17 cellular contexts compared by ENCODE assay signal in the genomic region with DNA sequence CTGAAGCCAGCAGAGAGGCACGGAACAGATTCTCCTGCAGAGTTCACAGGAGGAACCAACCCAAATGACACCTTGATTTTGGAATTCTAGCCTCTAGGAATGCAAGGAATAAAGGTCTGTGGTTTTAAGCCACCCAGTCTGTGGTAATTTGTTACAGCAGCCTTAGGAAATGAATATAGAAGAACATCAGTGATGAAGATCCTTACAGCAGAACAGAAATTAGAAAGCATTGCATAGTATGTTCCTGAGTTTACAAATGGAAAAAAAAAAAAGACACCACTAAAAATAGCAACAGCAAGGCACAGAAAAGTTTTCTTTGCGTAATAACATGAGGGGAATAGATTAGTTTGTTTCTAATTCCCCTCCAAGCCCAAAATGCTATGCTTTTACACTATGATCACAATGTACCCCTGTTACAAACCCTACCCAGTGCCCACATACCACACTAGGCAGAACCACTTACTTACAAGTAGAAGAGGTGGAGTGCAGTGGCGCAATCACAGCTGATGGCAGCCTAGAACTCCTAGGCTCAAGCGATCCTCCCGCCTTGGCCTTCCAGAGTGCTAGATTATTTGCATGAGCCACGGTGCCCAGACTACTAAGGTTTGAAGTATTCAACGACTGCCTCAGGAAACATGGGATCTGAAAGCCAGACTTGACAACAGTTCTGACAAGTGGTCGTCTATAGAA.
"Had no signal": no experiment of that assay in that cellular context is flagged by ENCODE, and none has a peak within 500 bp of the region (broad histone marks: within the 10 kb centered on the region; RNA-seq: fewer than 3 reads in every experiment).

No MANE protein-coding gene starts in this region.

- H3K27me3 Mint-ChIP-seq: activated CD8-positive, alpha-beta memory T cell treated with anti-CD3 and anti-CD28 coated beads, Interleukin-2, amount 10 ng/mL, durations not matched to agents 7 days and 5 days; activated naive CD4-positive, alpha-beta T cell treated with anti-CD3 and anti-CD28 coated beads, Interleukin-2, amount 50 U/mL, for 24 hours; activated T-cell treated with anti-CD3 and anti-CD28 coated beads, Interleukin-2, amount 50 U/mL, for 24 hours; stimulated activated naive CD8-positive, alpha-beta T cell treated with anti-CD3 and anti-CD28 coated beads, Interleukin-15, amount 100 ng/mL, for 72 hours had no signal

- ATAC-seq: activated CD4-positive, CD25-positive, alpha-beta regulatory T cell treated with anti-CD3 and anti-CD28 coated beads, Interleukin-2, amount 50 U/mL, for 24 hours; activated CD8-positive, alpha-beta memory T cell treated with anti-CD3 and anti-CD28 coated beads, Interleukin-2, amount 10 ng/mL, durations not matched to agents 7 days and 5 days; stimulated activated naive CD8-positive, alpha-beta T cell treated with anti-CD3 and anti-CD28 coated beads, Interleukin-15, amount 100 ng/mL, for 72 hours had no signal

- H3K27me3 ChIP-seq: esophagus squamous epithelium, testis had no signal

- DNase-seq: activated CD4-positive, alpha-beta T cell treated with anti-CD3 and anti-CD28 coated beads, Interleukin-2, amount 50 U/mL, for 4 hours; activated CD8-positive, alpha-beta memory T cell treated with anti-CD3 and anti-CD28 coated beads, Interleukin-2, amount 10 ng/mL, durations not matched to agents 7 days and 5 days; activated effector memory CD4-positive, alpha-beta T cell treated with Interleukin-2 at 50 U/mL for 16 hours; activated T-cell treated with anti-CD3 and anti-CD28 coated beads, Interleukin-2, amount 50 U/mL, for 24 hours; esophagus squamous epithelium; foreskin melanocyte; retina; stimulated activated CD4-positive, alpha-beta T cell treated with anti-CD3 and anti-CD28 coated beads, Interleukin-15, amount 100 ng/mL, for 24 hours; stimulated activated CD4-positive, alpha-beta T cell treated with anti-CD3 and anti-CD28 coated beads, Interleukin-4, amount 100 ng/mL, for 24 hours; stimulated activated naive CD8-positive, alpha-beta T cell treated with anti-CD3 and anti-CD28 coated beads, Interleukin-15, amount 100 ng/mL, for 72 hours; testis had no signal

- H3K9me3 Mint-ChIP-seq: activated naive CD4-positive, alpha-beta T cell treated with anti-CD3 and anti-CD28 coated beads, Interleukin-2, amount 50 U/mL, for 24 hours; activated T-cell treated with anti-CD3 and anti-CD28 coated beads, Interleukin-2, amount 50 U/mL, for 24 hours; stimulated activated naive CD8-positive, alpha-beta T cell treated with anti-CD3 and anti-CD28 coated beads, Interleukin-15, amount 100 ng/mL, for 72 hours had no signal

- H3K27ac Mint-ChIP-seq: activated CD8-positive, alpha-beta memory T cell treated with anti-CD3 and anti-CD28 coated beads, Interleukin-2, amount 10 ng/mL, durations not matched to agents 7 days and 5 days; activated naive CD4-positive, alpha-beta T cell treated with anti-CD3 and anti-CD28 coated beads, Interleukin-2, amount 50 U/mL, for 24 hours; activated T-cell treated with anti-CD3 and anti-CD28 coated beads, Interleukin-2, amount 50 U/mL, for 24 hours; stimulated activated naive CD8-positive, alpha-beta T cell treated with anti-CD3 and anti-CD28 coated beads, Interleukin-15, amount 100 ng/mL, for 72 hours had no signal

- H3K27ac ChIP-seq: esophagus squamous epithelium, parathyroid adenoma, testis had no signal

- H3K4me3 ChIP-seq: esophagus squamous epithelium, testis had no signal

- H3K4me1 ChIP-seq: parathyroid adenoma, testis had no signal

- H3K9me3 ChIP-seq: esophagus squamous epithelium, testis had no signal

- FAIRE-seq: bronchial epithelial cell, keratinocyte, TTC549 had no signal

- H3K4me3 Mint-ChIP-seq: activated CD8-positive, alpha-beta memory T cell treated with anti-CD3 and anti-CD28 coated beads, Interleukin-2, amount 10 ng/mL, durations not matched to agents 7 days and 5 days; activated naive CD4-positive, alpha-beta T cell treated with anti-CD3 and anti-CD28 coated beads, Interleukin-2, amount 50 U/mL, for 24 hours; activated T-cell treated with anti-CD3 and anti-CD28 coated beads, Interleukin-2, amount 50 U/mL, for 24 hours; stimulated activated naive CD8-positive, alpha-beta T cell treated with anti-CD3 and anti-CD28 coated beads, Interleukin-15, amount 100 ng/mL, for 72 hours had no signal
